Comparison of ENCODE assay signal across 8 cellular contexts in the genomic region with DNA sequence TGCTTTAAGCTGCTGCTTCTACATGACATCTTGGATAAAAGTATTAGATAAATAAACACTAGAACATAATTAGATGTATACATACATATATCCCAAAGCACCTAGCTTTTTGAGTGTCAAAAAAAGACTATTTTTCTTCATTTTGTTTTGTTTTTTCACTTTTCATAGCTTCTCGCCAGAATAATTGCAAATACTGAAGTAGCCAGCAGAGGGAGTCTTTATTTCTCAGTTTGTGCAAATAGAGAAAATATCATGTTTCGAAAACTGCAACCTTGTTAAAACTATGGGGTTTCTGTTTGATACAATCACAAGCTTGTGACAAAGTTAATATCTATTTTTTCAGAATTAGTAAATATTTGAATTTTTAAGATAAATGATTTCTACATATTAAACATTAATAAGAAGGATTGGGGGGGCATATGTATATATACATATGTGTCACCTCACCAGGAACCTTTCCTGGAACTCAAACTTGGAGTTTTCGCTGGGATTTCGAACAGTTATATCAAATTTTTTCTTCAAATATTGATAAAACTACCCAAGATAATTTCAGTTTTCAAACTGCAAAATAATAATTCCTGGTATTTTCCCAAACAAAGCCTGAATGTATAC.
DNase-seq lines count a peak whose midpoint lies in the region; ATAC-seq and TF ChIP-seq lines count a peak whose summit lies in the region.

No MANE protein-coding gene starts in this region.

- no peaks in the 10 kb centered on the region for H3K9me3 Mint-ChIP-seq in activated T-helper 2 cell treated with anti-CD3 and anti-CD28 coated beads, Interferon-gamma antibody, Interleukin-2, Interleukin-4, amounts not matched to agents 10 μg/mL and 5 μg/mL and 100 μg/mL, durations not matched to agents 14 hours and 24 hours and 36 hours

- intact Hi-C loops in activated T-helper 2 cell treated with anti-CD3 and anti-CD28 coated beads, Interferon-gamma antibody, Interleukin-2, Interleukin-4, amounts not matched to agents 10 μg/mL and 5 μg/mL and 100 μg/mL, durations not matched to agents 14 hours and 24 hours and 36 hours (cut with micrococcal nuclease) = no loop called here

- H3K9me3 ChIP-seq in neuronal stem cell (replicated peaks in 1 of 2; ENCODE audit: control insufficient read depth in 2 of 2, insufficient read depth in 1 of 2, low read depth in 1 of 2, low read length in 2 of 2) = no peaks in the 10 kb centered on the region

- peak; percentile 56 for ATAC-seq in GM18870 (IDR thresholded peaks at IDR 0.05; ENCODE audit: unreplicated experiment)

- WGBS in neuronal stem cell (ENCODE audit: extremely low coverage in 2 of 2, insufficient read length in 2 of 2, insufficient replicate concordance in 1 of 2), 2 donors = no CpG with 5 or more reads among the region's 4 CpGs

- H3K14ac ChIP-seq in neuronal stem cell (ENCODE audit: low read length) = no peak overlapping the region

- no peak overlapping the region for H3K23ac ChIP-seq in neuronal stem cell (ENCODE audit: low read depth, low read length, poor library complexity)

- H2BK120ac ChIP-seq in neuronal stem cell (ENCODE audit: low read depth, low read length) = no peak overlapping the region

- no peaks in the 10 kb centered on the region for H3K4me1 Mint-ChIP-seq in activated T-helper 2 cell treated with anti-CD3 and anti-CD28 coated beads, Interferon-gamma antibody, Interleukin-2, Interleukin-4, amounts not matched to agents 10 μg/mL and 5 μg/mL and 100 μg/mL, durations not matched to agents 14 hours and 24 hours and 36 hours (ENCODE audit: low read depth)

- H3K27me3 ChIP-seq in neuronal stem cell (ENCODE audit: control insufficient read depth in 3 of 3, insufficient read depth in 3 of 3, low read depth in 1 of 3, low read length in 3 of 3) = no peaks in the 10 kb centered on the region

- H3K36me3 ChIP-seq in neuronal stem cell (replicated peaks in 1 of 2; ENCODE audit: control insufficient read depth in 2 of 2, insufficient read depth in 2 of 2, low read length in 2 of 2) = no peaks in the 10 kb centered on the region

- H2AK5ac ChIP-seq in neuronal stem cell (ENCODE audit: low read depth, low read length) = no peak overlapping the region

- no peak overlapping the region for H4K91ac ChIP-seq in neuronal stem cell (ENCODE audit: low read depth, low read length, poor library complexity)

- H3K27me3 Mint-ChIP-seq in activated T-helper 2 cell treated with anti-CD3 and anti-CD28 coated beads, Interferon-gamma antibody, Interleukin-2, Interleukin-4, amounts not matched to agents 10 μg/mL and 5 μg/mL and 100 μg/mL, durations not matched to agents 14 hours and 24 hours and 36 hours (ENCODE audit: low read depth) = no peaks in the 10 kb centered on the region

- H2BK15ac ChIP-seq in neuronal stem cell (ENCODE audit: low read length) = no peak overlapping the region

- H3K79me1 ChIP-seq in neuronal stem cell (ENCODE audit: low read depth, low read length) = no peaks in the 10 kb centered on the region

- H3K4me3 ChIP-seq in AG10803 (ENCODE audit: low read length) (no peak overlapping the region), coronary artery (peak overlapping the region; percentile 52), neuronal stem cell (ENCODE audit: low read length in 2 of 2) (no peak overlapping the region)

- H3K4me3 Mint-ChIP-seq in activated T-helper 2 cell treated with anti-CD3 and anti-CD28 coated beads, Interferon-gamma antibody, Interleukin-2, Interleukin-4, amounts not matched to agents 10 μg/mL and 5 μg/mL and 100 μg/mL, durations not matched to agents 14 hours and 24 hours and 36 hours (ENCODE audit: low read depth) = no peak overlapping the region

- no peak overlapping the region for H3K4ac ChIP-seq in neuronal stem cell (ENCODE audit: low read length)

- peak; percentile 34 for DNase-seq in AG10803 (ENCODE audit: low read depth)
- peak; percentile 42 for DNase-seq in NCI-H2029 (lab: John Stamatoyannopoulos, UW)
- DNase-seq in coronary artery (ENCODE audit: low spot score) = no peak
- peak; percentile 18 for DNase-seq in neuronal stem cell (ENCODE audit: low spot score)
- DNase-seq in GDM1 (lab: John Stamatoyannopoulos, UW) = no peak
- DNase-seq in activated T-helper 2 cell treated with anti-CD3 and anti-CD28 coated beads, Interferon-gamma antibody, Interleukin-2, Interleukin-4, amounts not matched to agents 10 μg/mL and 5 μg/mL and 100 μg/mL, durations not matched to agents 14 hours and 24 hours and 36 hours (ENCODE audit: low spot score) = no peak
- no peak for DNase-seq in stimulated activated CD8-positive, alpha-beta memory T cell treated with anti-CD3 and anti-CD28 coated beads, Interleukin-4, amount 100 ng/mL, for 48 hours

- H3K36me3 Mint-ChIP-seq in activated T-helper 2 cell treated with anti-CD3 and anti-CD28 coated beads, Interferon-gamma antibody, Interleukin-2, Interleukin-4, amounts not matched to agents 10 μg/mL and 5 μg/mL and 100 μg/mL, durations not matched to agents 14 hours and 24 hours and 36 hours (ENCODE audit: low read depth) = no peaks in the 10 kb centered on the region

- H2BK5ac ChIP-seq in neuronal stem cell (ENCODE audit: low read length) = no peak overlapping the region

- no peak overlapping the region for H2AFZ ChIP-seq in neuronal stem cell (ENCODE audit: low read length)

- H3K27ac ChIP-seq in coronary artery (no peak overlapping the region), neuronal stem cell (replicated peaks; ENCODE audit: low read length) (no peak overlapping the region)

- H2BK12ac ChIP-seq in neuronal stem cell (ENCODE audit: low read length) = no peak overlapping the region

- H4K8ac ChIP-seq in neuronal stem cell (ENCODE audit: low read depth, low read length) = no peak overlapping the region

- H3K4me2 ChIP-seq in neuronal stem cell (ENCODE audit: insufficient read depth, low read length, poor library complexity, severe bottlenecking) = no peak overlapping the region

- no peak overlapping the region for H3K18ac ChIP-seq in neuronal stem cell (ENCODE audit: low read length)

- TF ChIP-seq CTCF in AG10803 (conservative IDR thresholded peaks at IDR 0.05; ENCODE audit: low read length) (peak; percentile 82), coronary artery (IDR thresholded peaks at IDR 0.05) (peak; percentile 54)

- H3K27ac Mint-ChIP-seq in activated T-helper 2 cell treated with anti-CD3 and anti-CD28 coated beads, Interferon-gamma antibody, Interleukin-2, Interleukin-4, amounts not matched to agents 10 μg/mL and 5 μg/mL and 100 μg/mL, durations not matched to agents 14 hours and 24 hours and 36 hours = no peak overlapping the region

- H3K9ac ChIP-seq in neuronal stem cell (ENCODE audit: low read depth, low read length, poor library complexity) = no peak overlapping the region

- peaks cover 0 to 2% of the 10 kb centered on the region in 2 donors for H3K4me1 ChIP-seq in neuronal stem cell (ENCODE audit: control insufficient read depth in 2 of 2, insufficient read depth in 1 of 2, low read depth in 1 of 2, low read length in 2 of 2)

Comparison
In these comparisons a context has a peak if more than half of its experiments do, and no peak if none do; other contexts are left out.
1. DNase-seq: peak in AG10803 (single experiment), NCI-H2029 (single experiment) and neuronal stem cell (single experiment); none in coronary artery (single experiment), GDM1 (single experiment), activated T-helper 2 cell treated with anti-CD3 and anti-CD28 coated beads, Interferon-gamma antibody, Interleukin-2, Interleukin-4, amounts not matched to agents 10 μg/mL and 5 μg/mL and 100 μg/mL, durations not matched to agents 14 hours and 24 hours and 36 hours (single experiment) and stimulated activated CD8-positive, alpha-beta memory T cell treated with anti-CD3 and anti-CD28 coated beads, Interleukin-4, amount 100 ng/mL, for 48 hours (single experiment).